8 cellular contexts compared by ENCODE assay signal in genomic region chr2:72137498-72138010, GRCh38. TPM values are rescaled to one million over a fixed set of nuclear protein-coding genes. Genes with fewer than 3 reads are reported as not detected.
DNase-seq lines count a peak whose midpoint lies in the region; ATAC-seq and TF ChIP-seq lines count a peak whose summit lies in the region.

No MANE protein-coding gene starts in this region.

- H3K27ac Mint-ChIP-seq in stimulated activated effector memory CD8-positive, alpha-beta T cell treated with anti-CD3 and anti-CD28 coated beads, Interleukin-12 subunit alpha, Interleukin-12 subunit beta, amount 100 ng/mL, for 72 hours, result no peak overlapping the region

- H3K36me3 Mint-ChIP-seq in stimulated activated effector memory CD8-positive, alpha-beta T cell treated with anti-CD3 and anti-CD28 coated beads, Interleukin-12 subunit alpha, Interleukin-12 subunit beta, amount 100 ng/mL, for 72 hours, result no peaks in the 10 kb centered on the region

- POLR2A ChIA-PET in HEK293 (lab: Yijun Ruan, JAX), result interaction anchor here (1.0 to 1.8 kb wide), 2 partner anchors 11 to 12 kb away, joined by 3 read pairs; no protein-coding TSS in a partner anchor

- no peak overlapping the region for H3K4me3 Mint-ChIP-seq in stimulated activated effector memory CD8-positive, alpha-beta T cell treated with anti-CD3 and anti-CD28 coated beads, Interleukin-12 subunit alpha, Interleukin-12 subunit beta, amount 100 ng/mL, for 72 hours

- H3K4me3 ChIP-seq in HEK293 (ENCODE audit: low read depth, low read length) (no peak overlapping the region), coronary artery (no peak overlapping the region)

- no peaks in the 10 kb centered on the region for H3K9me3 Mint-ChIP-seq in stimulated activated effector memory CD8-positive, alpha-beta T cell treated with anti-CD3 and anti-CD28 coated beads, Interleukin-12 subunit alpha, Interleukin-12 subunit beta, amount 100 ng/mL, for 72 hours

- peaks cover 7% of the 10 kb centered on the region for H3K4me1 Mint-ChIP-seq in stimulated activated effector memory CD8-positive, alpha-beta T cell treated with anti-CD3 and anti-CD28 coated beads, Interleukin-12 subunit alpha, Interleukin-12 subunit beta, amount 100 ng/mL, for 72 hours

- peak; percentile 52 for DNase-seq in NCI-H2227 (lab: John Stamatoyannopoulos, UW; ENCODE audit: unreplicated experiment)
- no peak for DNase-seq in NCI-H2227 treated with DMSO at 0.1 percent for 48 hours (lab: John Stamatoyannopoulos, UW)
- peak; percentile 38 for DNase-seq in M059J (ENCODE audit: low read depth)
- peak; percentile 78 for DNase-seq in activated CD4-positive, alpha-beta T cell treated with anti-CD3 and anti-CD28 coated beads for 48 hours
- no peak for DNase-seq in coronary artery (ENCODE audit: low spot score)
- DNase-seq in mesenteric fat pad (ENCODE audit: low spot score), result peak; percentile 90
- DNase-seq in stimulated activated effector memory CD8-positive, alpha-beta T cell treated with anti-CD3 and anti-CD28 coated beads, Interleukin-12 subunit alpha, Interleukin-12 subunit beta, amount 100 ng/mL, for 72 hours (ENCODE audit: low spot score in 2 of 2), result peak; percentile 64 to 87

- peak; percentile 89 for TF ChIP-seq CTCF in HEK293 (tag by site-specific recombination; IDR thresholded peaks at IDR 0.05)
- peak; percentile 69 for TF ChIP-seq CTCF in coronary artery (IDR thresholded peaks at IDR 0.05)

- H3K27ac ChIP-seq in HEK293 (ENCODE audit: extremely low read depth, low read depth, low read length) (no peak overlapping the region), coronary artery (peak overlapping the region; percentile 72 to 88)

- H3K9me3 ChIP-seq in HEK293 (ENCODE audit: control insufficient read depth, insufficient read depth, low read depth, low read length), result no peaks in the 10 kb centered on the region

- H3K4me1 ChIP-seq in HEK293 (ENCODE audit: control insufficient read depth, insufficient read depth, low read length), result no peaks in the 10 kb centered on the region

- peak; percentile 60 for ATAC-seq in stimulated activated effector memory CD8-positive, alpha-beta T cell treated with anti-CD3 and anti-CD28 coated beads, Interleukin-12 subunit alpha, Interleukin-12 subunit beta, amount 100 ng/mL, for 72 hours

- CTCF ChIA-PET in HEK293 (lab: Yijun Ruan, JAX), result interaction anchor here (0.6 to 2.1 kb wide), 15 partner anchors 11 to 578 kb away, joined by 3 to 13 read pairs (median 4); no protein-coding TSS in a partner anchor

- H3K36me3 ChIP-seq in HEK293 (ENCODE audit: control insufficient read depth in 2 of 2, insufficient read depth in 1 of 2, low read length in 2 of 2), result peaks cover 0 to 21% of the 10 kb centered on the region in 2 experiments; a peak in 1 of 3 replicates

TF ChIP-seq in HEK293, 187 proteins besides CTCF, POLR2A, EP300 and RAD21:
- TF ChIP-seq GLIS1 (tag by site-specific recombination; IDR thresholded peaks at IDR 0.05) (peak; percentile 31), PATZ1 (tag by site-specific recombination; IDR thresholded peaks at IDR 0.05) (peak; percentile 73), ZSCAN30 (tag by site-specific recombination; IDR thresholded peaks at IDR 0.05) (0 out of 2 replicates have a peak, but pooled peaks have one; percentile 33), ZNF174 (tag by site-specific recombination; IDR thresholded peaks at IDR 0.05) (no peak), ZNF501 (tag by site-specific recombination; IDR thresholded peaks at IDR 0.05) (no peak), ZFP69B (tag by site-specific recombination; IDR thresholded peaks at IDR 0.05) (no peak), ZNF530 (tag by site-specific recombination; IDR thresholded peaks at IDR 0.05; ENCODE audit: low read depth) (no peak), KLF1 (tag by site-specific recombination; IDR thresholded peaks at IDR 0.05) (no peak), ZNF600 (tag by site-specific recombination; IDR thresholded peaks at IDR 0.05) (no peak), ZNF658 (tag by site-specific recombination; IDR thresholded peaks at IDR 0.05) (no peak), IKZF3 (tag by site-specific recombination; IDR thresholded peaks at IDR 0.05) (peak; percentile 52; the same call in 1 of the 2 replicates), ZNF654 (tag by site-specific recombination; IDR thresholded peaks at IDR 0.05; ENCODE audit: low read depth) (no peak), ZNF114 (tag by site-specific recombination; IDR thresholded peaks at IDR 0.05) (no peak), KLF9 (tag by site-specific recombination; IDR thresholded peaks at IDR 0.05; ENCODE audit: low read depth) (no peak), ZNF266 (tag by site-specific recombination; IDR thresholded peaks at IDR 0.05; ENCODE audit: low read depth) (no peak), GLI4 (tag by site-specific recombination; IDR thresholded peaks at IDR 0.05) (no peak), GLIS2 (tag by site-specific recombination; IDR thresholded peaks at IDR 0.05) (0 out of 2 replicates have a peak, but pooled peaks have one; percentile 25), ZNF701 (tag by site-specific recombination; IDR thresholded peaks at IDR 0.05) (no peak)

RNA-seq across cellular contexts. Expression of gene CYP26B1, which starts 10.1 kb away (rescaled TPM):
- total RNA-seq in M059J (2014; rRNA removed; shearing (Covaris generic)), result 4.2 and 6.8 TPM in 2 replicates
- 41.9 TPM for total RNA-seq in mesenteric fat pad

Comparison
In these comparisons a context has a peak if more than half of its experiments do, and no peak if none do; other contexts are left out.
1. DNase-seq: peak in NCI-H2227 (single experiment), M059J (single experiment), activated CD4-positive, alpha-beta T cell treated with anti-CD3 and anti-CD28 coated beads for 48 hours (single experiment), mesenteric fat pad (single experiment) and stimulated activated effector memory CD8-positive, alpha-beta T cell treated with anti-CD3 and anti-CD28 coated beads, Interleukin-12 subunit alpha, Interleukin-12 subunit beta, amount 100 ng/mL, for 72 hours (2 of 2); none in NCI-H2227 treated with DMSO at 0.1 percent for 48 hours (single experiment) and coronary artery (single experiment).